In genomic region chr17:71084219-71084618, GRCh38 we compare ENCODE assay signal across 8 cellular contexts.
A peak's percentile ranks its signal among the peaks of the same experiment; 100 is the strongest.
DNase-seq lines count a peak whose midpoint lies in the region; ATAC-seq and TF ChIP-seq lines count a peak whose summit lies in the region.

No MANE protein-coding gene starts in this region.

- H3K27me3 ChIP-seq in upper lobe of left lung (no peaks in the 10 kb centered on the region), heart left ventricle (no peaks in the 10 kb centered on the region)

- whole genome bisulfite sequencing in upper lobe of left lung, 2 donors, result 50 to 65% methylated on average over 5 of the region's 5 CpGs
- WGBS in heart left ventricle, 4 donors, result 22 to 45% (median 31%) methylated on average over 5 of the region's 5 CpGs

- ATAC-seq in upper lobe of left lung (ENCODE audit: low FRiP score in 2 of 2) (no peak), heart left ventricle (no peak)

- intact Hi-C loops in heart left ventricle (cut with DNase I), result no loop called here

- TF ChIP-seq POLR2A in upper lobe of left lung (IDR thresholded peaks at IDR 0.05) (no peak), heart left ventricle (IDR thresholded peaks at IDR 0.05) (no peak)

- peak; percentile 26 for TF ChIP-seq CTCF in AG04449 (IDR thresholded peaks at IDR 0.05; ENCODE audit: insufficient read depth, low read length, missing control alignments)
- TF ChIP-seq CTCF in GM12872 (IDR thresholded peaks at IDR 0.05; ENCODE audit: insufficient read depth, low read depth, low read length), result peak; percentile 50
- TF ChIP-seq CTCF in upper lobe of left lung (IDR thresholded peaks at IDR 0.05), result peak in 5 of 6 experiments; percentile 10 to 40 (median 37)
- TF ChIP-seq CTCF in heart left ventricle (IDR thresholded peaks at IDR 0.05), result peak in 4 of 12 donors; percentile 13 to 31 (median 18)

- TF ChIP-seq EP300 in upper lobe of left lung (IDR thresholded peaks at IDR 0.05), result no peak

- POLR2A ChIA-PET in AG04449 (lab: Yijun Ruan, JAX), result no interaction called here

- H3K4me1 ChIP-seq in upper lobe of left lung, result no peaks in the 10 kb centered on the region
- no peaks in the 10 kb centered on the region for H3K4me1 ChIP-seq in heart left ventricle

- CTCF ChIA-PET in AG04449 (lab: Yijun Ruan, JAX), result no interaction called here

- H3K36me3 ChIP-seq in upper lobe of left lung (no peaks in the 10 kb centered on the region), heart left ventricle (no peaks in the 10 kb centered on the region)

- DNase-seq in AG04449 (ENCODE audit: low read depth, low spot score) (no peak), NOMO-1 treated with DMSO at 0.1 percent for 48 hours (lab: John Stamatoyannopoulos, UW; ENCODE audit: unreplicated experiment) (peak; percentile 21), fibroblast of peridontal ligament (ENCODE audit: extremely low read depth) (peak; percentile 37), upper lobe of left lung (peak in 1 of 2 donors; percentile 37), dedifferentiated amniotic fluid mesenchymal stem cell (ENCODE audit: extremely low spot score) (no peak), heart left ventricle (no peak)
- DNase-seq in activated T-cell treated with anti-CD3 and anti-CD28 coated beads, Interleukin-2, amount 50 U/mL, for 48 hours, result no peak

- H3K4me3 ChIP-seq in AG04449 (ENCODE audit: low read depth, low read length) (no peak overlapping the region), upper lobe of left lung (no peak overlapping the region), heart left ventricle (no peak overlapping the region)

- no peak overlapping the region for H3K27ac ChIP-seq in upper lobe of left lung
- no peak overlapping the region for H3K27ac ChIP-seq in heart left ventricle

- no peaks in the 10 kb centered on the region for H3K9me3 ChIP-seq in upper lobe of left lung
- no peaks in the 10 kb centered on the region for H3K9me3 ChIP-seq in heart left ventricle

Comparison
In these comparisons a context has a peak if more than half of its experiments do, and no peak if none do; other contexts are left out.
1. DNase-seq: peak in NOMO-1 treated with DMSO at 0.1 percent for 48 hours (single experiment) and fibroblast of peridontal ligament (single experiment); none in AG04449 (single experiment), dedifferentiated amniotic fluid mesenchymal stem cell (single experiment), heart left ventricle (0 of 5) and activated T-cell treated with anti-CD3 and anti-CD28 coated beads, Interleukin-2, amount 50 U/mL, for 48 hours (0 of 2).